In the genomic region with DNA sequence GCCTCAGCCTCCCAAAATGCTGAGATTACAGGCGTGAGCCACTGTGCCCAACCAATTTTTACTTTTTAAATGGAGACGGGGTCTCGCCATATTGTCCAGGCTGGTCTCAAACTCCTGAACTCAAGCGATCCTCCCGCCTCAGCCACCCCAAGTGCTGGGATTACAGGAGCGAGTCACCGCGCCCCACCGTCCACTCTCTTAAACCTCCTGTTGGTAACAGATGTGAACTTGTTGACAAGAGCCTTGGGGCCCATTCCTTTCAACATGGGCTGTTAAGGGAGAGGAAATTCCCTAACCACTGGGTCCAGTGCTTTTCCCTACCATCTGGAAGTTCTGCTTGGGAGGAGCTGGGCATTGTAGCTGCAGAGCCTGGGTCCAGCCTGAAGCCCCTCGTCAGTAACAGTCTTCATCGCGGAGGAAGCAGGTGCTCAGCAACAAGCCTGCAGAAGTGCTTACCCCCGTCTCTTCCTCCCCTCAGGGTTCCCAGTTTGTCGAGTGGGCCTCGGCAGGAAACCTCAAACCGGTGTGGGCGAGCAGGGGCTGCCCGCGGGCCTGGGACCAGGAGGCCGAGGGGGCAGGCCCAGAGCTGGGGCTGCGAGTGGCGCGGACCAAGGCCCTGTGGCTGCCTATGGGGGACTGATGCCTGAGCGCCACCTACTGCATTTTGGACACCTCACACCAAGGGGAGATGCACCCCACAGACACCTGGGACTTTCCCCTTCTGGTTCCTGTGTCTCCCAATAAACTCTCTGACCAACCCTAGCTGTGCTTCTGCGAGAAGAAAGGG, we compare ENCODE assay signal across 8 cellular contexts.
DNase-seq lines count a peak whose midpoint lies in the region; ATAC-seq and TF ChIP-seq lines count a peak whose summit lies in the region.

No MANE protein-coding gene starts in this region.

- no peak for TF ChIP-seq CTCF in RWPE1 (conservative IDR thresholded peaks at IDR 0.05; ENCODE audit: low read depth)

- H3K27ac Mint-ChIP-seq in activated naive CD8-positive, alpha-beta T cell treated with anti-CD3 and anti-CD28 coated beads, Interleukin-2, amount 50 U/mL, for 24 hours, result peak overlapping the region; percentile 62

- H3K9me3 Mint-ChIP-seq in activated naive CD8-positive, alpha-beta T cell treated with anti-CD3 and anti-CD28 coated beads, Interleukin-2, amount 50 U/mL, for 24 hours, result no peaks in the 10 kb centered on the region

- peak overlapping the region; percentile 80 for H3K27ac ChIP-seq in RWPE1

- DNase-seq in EL (peak; percentile 30), RWPE1 (ENCODE audit: low spot score) (no peak), hepatic stellate cell (ENCODE audit: low spot score) (no peak), NCI-H1092 treated with DMSO at 0.1 percent for 48 hours (lab: John Stamatoyannopoulos, UW) (no peak)
- peak; percentile 87 for DNase-seq in activated naive CD8-positive, alpha-beta T cell treated with anti-CD3 and anti-CD28 coated beads, Interleukin-2, amount 50 U/mL, for 24 hours
- peak; percentile 65 for DNase-seq in stimulated activated CD4-positive, alpha-beta T cell treated with anti-CD3 and anti-CD28 coated beads, Interleukin-4, amount 100 ng/mL, for 1 hour

- peaks cover 60% of the 10 kb centered on the region for H3K4me1 Mint-ChIP-seq in activated naive CD8-positive, alpha-beta T cell treated with anti-CD3 and anti-CD28 coated beads, Interleukin-2, amount 50 U/mL, for 24 hours

- CTCF ChIA-PET in RWPE1 (lab: Yijun Ruan, JAX), result no interaction called here

- H3K27me3 Mint-ChIP-seq in activated naive CD8-positive, alpha-beta T cell treated with anti-CD3 and anti-CD28 coated beads, Interleukin-2, amount 50 U/mL, for 24 hours, result no peaks in the 10 kb centered on the region

- peak; percentile 46 for ATAC-seq in GM21737 (IDR thresholded peaks at IDR 0.05; ENCODE audit: unreplicated experiment)
- peak; percentile 70 for ATAC-seq in activated naive CD8-positive, alpha-beta T cell treated with anti-CD3 and anti-CD28 coated beads, Interleukin-2, amount 50 U/mL, for 24 hours
- no peak for ATAC-seq in GM19324 (IDR thresholded peaks at IDR 0.05; ENCODE audit: low FRiP score, unreplicated experiment)

- peak overlapping the region; percentile 40 for H3K4me3 Mint-ChIP-seq in activated naive CD8-positive, alpha-beta T cell treated with anti-CD3 and anti-CD28 coated beads, Interleukin-2, amount 50 U/mL, for 24 hours

- H3K36me3 Mint-ChIP-seq in activated naive CD8-positive, alpha-beta T cell treated with anti-CD3 and anti-CD28 coated beads, Interleukin-2, amount 50 U/mL, for 24 hours (ENCODE audit: low read depth), result peaks cover 3% of the 10 kb centered on the region

- POLR2A ChIA-PET in RWPE1 (lab: Yijun Ruan, JAX; ENCODE audit: low non-redundant PET), result no interaction called here

Comparison
In these comparisons a context has a peak if more than half of its experiments do, and no peak if none do; other contexts are left out.
1. DNase-seq: peak in EL (single experiment), activated naive CD8-positive, alpha-beta T cell treated with anti-CD3 and anti-CD28 coated beads, Interleukin-2, amount 50 U/mL, for 24 hours (single experiment) and stimulated activated CD4-positive, alpha-beta T cell treated with anti-CD3 and anti-CD28 coated beads, Interleukin-4, amount 100 ng/mL, for 1 hour (single experiment); none in RWPE1 (single experiment), hepatic stellate cell (single experiment) and NCI-H1092 treated with DMSO at 0.1 percent for 48 hours (single experiment).